Comparison of ENCODE assay signal across 8 cellular contexts in the genomic region with DNA sequence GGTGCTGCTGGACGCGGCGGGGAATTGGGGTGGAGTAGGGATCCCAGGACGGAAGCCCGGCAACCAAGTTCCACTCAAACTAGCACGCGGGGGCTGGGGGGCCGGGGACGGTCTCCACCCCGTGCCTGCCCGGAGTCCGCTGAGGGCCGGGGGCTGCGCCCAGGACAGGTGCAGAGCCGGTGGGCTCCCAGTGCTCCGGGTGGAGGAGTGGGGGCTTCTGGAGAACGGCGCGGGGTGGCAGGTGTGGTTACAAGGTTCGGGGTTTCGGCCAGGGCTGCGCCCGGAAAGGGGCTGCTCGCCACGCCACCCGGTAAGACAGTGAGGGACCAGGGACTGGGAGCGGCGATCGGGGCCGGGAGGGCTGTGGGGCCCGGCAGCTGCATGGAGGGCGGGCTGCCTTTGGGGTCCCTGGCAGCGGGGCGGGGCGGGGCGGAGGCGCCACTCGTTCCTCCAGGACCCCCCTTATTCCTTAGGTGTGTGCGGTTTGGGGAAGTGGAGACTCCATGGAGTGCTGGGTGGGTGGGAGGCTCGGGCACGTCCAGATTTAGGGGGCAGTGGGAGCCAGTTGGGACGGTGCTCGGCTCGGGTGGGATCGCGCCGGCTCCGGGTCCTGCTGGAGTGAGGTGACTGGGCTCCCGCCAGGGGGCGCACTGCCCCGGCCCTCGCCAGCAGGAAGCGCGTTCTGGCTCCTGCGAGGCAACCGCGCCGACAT. TPM values are rescaled to one million over a fixed set of nuclear protein-coding genes. Genes with fewer than 3 reads are reported as not detected.
DNase-seq lines count a peak whose midpoint lies in the region; ATAC-seq, FAIRE-seq and TF ChIP-seq lines count a peak whose summit lies in the region.

No MANE protein-coding gene starts in this region.

- H3K4me1 Mint-ChIP-seq in neural crest cell, result peaks cover 66% of the 10 kb centered on the region

- H3K4me1 ChIP-seq in Panc1 (ENCODE audit: control insufficient read depth, insufficient read depth, low read length), result peaks cover 14% of the 10 kb centered on the region

- ATAC-seq in Panc1, result peak; percentile 95
- ATAC-seq in stimulated activated naive CD8-positive, alpha-beta T cell treated with anti-CD3 and anti-CD28 coated beads, Interleukin-15, Interleukin-2, amounts not matched to agents 100 U/mL and 50 U/mL, for 24 hours, result peak; percentile 75

- H3K27ac Mint-ChIP-seq in neural crest cell (ENCODE audit: unreplicated experiment), result peak overlapping the region; percentile 83

- no peaks in the 10 kb centered on the region for H3K27me3 Mint-ChIP-seq in neural crest cell (ENCODE audit: low read depth)

- in situ Hi-C loops in Panc1 (cut with HindIII; ENCODE audit: low pct_unique_long_range_greater_than_20kb, low sequenced_read_pairs), result no loop called here

- no peaks in the 10 kb centered on the region for H3K36me3 ChIP-seq in Panc1 (ENCODE audit: control insufficient read depth, insufficient read depth, low read length)

- no peaks in the 10 kb centered on the region for H3K36me3 Mint-ChIP-seq in neural crest cell (ENCODE audit: low read depth)

- H3K27ac ChIP-seq in Panc1 (ENCODE audit: low read length), result no peak overlapping the region

- no peaks in the 10 kb centered on the region; the same call in 1 of the 2 replicates for H3K27me3 ChIP-seq in Panc1 (ENCODE audit: control insufficient read depth, insufficient read depth, low read length)

- FAIRE-seq in GM18507 (lab: Jason Lieb, UNC), result peak; percentile 78

- H3K4me3 ChIP-seq in AG04449 (ENCODE audit: low read depth, low read length), result peak overlapping the region; percentile 75
- peak overlapping the region; percentile 51 to 69 for H3K4me3 ChIP-seq in Panc1 (ENCODE audit: low read depth in 2 of 2, low read length in 2 of 2)
- peak overlapping the region; percentile 59 for H3K4me3 ChIP-seq in fibroblast of villous mesenchyme (ENCODE audit: low read depth, low read length)

- no peaks in the 10 kb centered on the region for H3K9me3 Mint-ChIP-seq in neural crest cell

- TF ChIP-seq CTCF in AG04449 (IDR thresholded peaks at IDR 0.05; ENCODE audit: insufficient read depth, low read length, missing control alignments) (peak; percentile 99), Panc1 (IDR thresholded peaks at IDR 0.05) (peak; percentile 97), fibroblast of villous mesenchyme (IDR thresholded peaks at IDR 0.05; ENCODE audit: insufficient read depth, low read depth, low read length) (peak; percentile 84), neural crest cell (conservative IDR thresholded peaks at IDR 0.05) (peak; percentile 96)

- DNase-seq in AG04449 (ENCODE audit: low read depth, low spot score) (no peak), GM18507 (ENCODE audit: extremely low spot score, insufficient read length, low read depth) (peak; percentile 78), HS-27A (ENCODE audit: low read depth) (peak; percentile 27), Panc1 (ENCODE audit: low read depth, low spot score) (peak; percentile 20), fibroblast of villous mesenchyme (ENCODE audit: low read depth) (peak; percentile 75), neural crest cell (ENCODE audit: low read depth, low spot score) (peak; percentile 82)
- peak; percentile 73 for DNase-seq in activated T-helper 9 cell treated with anti-CD3 and anti-CD28 coated beads, Interleukin-2, amount 50 U/mL, for 16 hours (ENCODE audit: low read depth)
- DNase-seq in stimulated activated naive CD8-positive, alpha-beta T cell treated with anti-CD3 and anti-CD28 coated beads, Interleukin-15, Interleukin-2, amounts not matched to agents 100 U/mL and 50 U/mL, for 24 hours, result peak; percentile 86

- BruUV-seq in Panc1 (replicated peaks; lab: Mats Ljungman, UMichigan), result no TSS peak

- CTCF ChIA-PET in AG04449 (lab: Yijun Ruan, JAX), result interaction anchor here (2.0 kb wide), 1 partner anchor 172 kb away, joined by 5 read pairs; no protein-coding TSS in a partner anchor
- CTCF ChIA-PET in Panc1 (lab: Charles Lee), result interaction anchor here (0.6 kb wide), 4 partner anchors 74 to 377 kb away, joined by 3 to 6 read pairs (median 4); no protein-coding TSS in a partner anchor

- peak overlapping the region; percentile 86 for H3K4me3 Mint-ChIP-seq in neural crest cell

- no peaks in the 10 kb centered on the region for H3K9me3 ChIP-seq in Panc1 (ENCODE audit: control insufficient read depth, insufficient read depth, low read depth, low read length)

- intact Hi-C loops in Panc1 (cut with micrococcal nuclease; ENCODE audit: unreplicated experiment), result loop anchor here (5.0 kb wide), 3 partner anchors 50 to 185 kb away; no protein-coding TSS in a partner anchor

- POLR2A ChIA-PET in AG04449 (lab: Yijun Ruan, JAX) (no interaction called here), Panc1 (lab: Charles Lee) (no interaction called here)

RNA-seq across cellular contexts. Expression of a gene that starts 0.8 kb away (rescaled TPM):
- total RNA-seq in Panc1 (2021; ENCODE audit: unreplicated experiment) (21.3 TPM), fibroblast of villous mesenchyme (under 0.01 and 0.64 TPM in 2 replicates), neural crest cell (116 and 125 TPM in 2 replicates)
- polyA plus RNA-seq in Panc1 (2012; ENCODE audit: insufficient read length), result 16.7 TPM

Comparison
In these comparisons a context has a peak if more than half of its experiments do, and no peak if none do; other contexts are left out.
1. RNA of a gene that starts 0.8 kb away (total RNA-seq): 116 to 125 TPM in neural crest cell and 21.3 TPM in Panc1 (single experiment); under 0.01 to 0.64 TPM in fibroblast of villous mesenchyme; every median in the first group is over 10 times any median in the second.
2. Peak in every context shown above with its lines, with median percentiles within 50 percentile points of each other: H3K4me3 ChIP-seq and CTCF ChIP-seq.